In the genomic region with DNA sequence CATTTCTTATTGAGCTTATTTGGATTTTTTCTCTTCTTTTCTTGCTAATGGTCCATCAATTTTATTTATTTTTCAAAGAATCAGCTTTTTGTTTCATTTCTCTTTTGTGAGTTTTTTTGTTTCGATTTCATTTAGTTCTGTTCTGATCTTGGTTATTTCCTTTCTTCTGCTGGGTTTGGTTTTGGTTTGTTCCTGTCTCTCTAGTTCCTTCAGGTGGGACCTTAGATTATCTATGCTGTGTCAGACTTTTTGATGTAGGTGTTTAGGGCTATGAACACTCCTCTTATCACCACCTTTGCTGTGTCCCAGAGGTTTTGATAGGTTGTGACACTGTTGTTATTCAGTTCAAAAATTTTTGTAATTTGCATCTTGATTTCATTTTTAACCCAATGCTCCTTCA, we compare ENCODE assay signal across 29 cellular contexts.
"Had no signal": no experiment of that assay in that cellular context is flagged by ENCODE, and none has a peak within 500 bp of the region (broad histone marks: within the 10 kb centered on the region; RNA-seq: fewer than 3 reads in every experiment).

No MANE protein-coding gene starts in this region.

- H3K4me2 ChIP-seq: neural progenitor cell had no signal

- H3K9me3 ChIP-seq: ovary, right lobe of liver, sigmoid colon, suprapubic skin, testis, tibial artery, upper lobe of right lung, vagina had no signal

- H3K27ac ChIP-seq: neural progenitor cell, ovary, parathyroid adenoma, psoas muscle, right lobe of liver, sigmoid colon, suprapubic skin, testis, tibial artery, upper lobe of right lung, vagina had no signal

- H3K9ac ChIP-seq: neural progenitor cell, parathyroid adenoma had no signal

- H3K79me2 ChIP-seq: parathyroid adenoma had no signal

- H3K4me3 Mint-ChIP-seq: naive thymus-derived CD4-positive, alpha-beta T cell; natural killer cell; nephron; neural progenitor cell; stimulated activated effector memory CD8-positive, alpha-beta T cell treated with anti-CD3 and anti-CD28 coated beads, Interleukin-12 subunit alpha, Interleukin-12 subunit beta, amount 100 ng/mL, for 72 hours; stimulated activated naive CD8-positive, alpha-beta T cell treated with anti-CD3 and anti-CD28 coated beads, Interleukin-15, amount 100 ng/mL, for 72 hours had no signal

- H3K36me3 Mint-ChIP-seq: naive thymus-derived CD4-positive, alpha-beta T cell; natural killer cell; neural progenitor cell; stimulated activated effector memory CD8-positive, alpha-beta T cell treated with anti-CD3 and anti-CD28 coated beads, Interleukin-12 subunit alpha, Interleukin-12 subunit beta, amount 100 ng/mL, for 72 hours had no signal

- H3K4me1 Mint-ChIP-seq: naive thymus-derived CD4-positive, alpha-beta T cell; natural killer cell; nephron; neural progenitor cell; stimulated activated effector memory CD8-positive, alpha-beta T cell treated with anti-CD3 and anti-CD28 coated beads, Interleukin-12 subunit alpha, Interleukin-12 subunit beta, amount 100 ng/mL, for 72 hours; stimulated activated naive CD8-positive, alpha-beta T cell treated with anti-CD3 and anti-CD28 coated beads, Interleukin-15, amount 100 ng/mL, for 72 hours had no signal

- H3K27ac Mint-ChIP-seq: naive thymus-derived CD4-positive, alpha-beta T cell; natural killer cell; nephron; neural progenitor cell; progenitor cell of endocrine pancreas; stimulated activated effector memory CD8-positive, alpha-beta T cell treated with anti-CD3 and anti-CD28 coated beads, Interleukin-12 subunit alpha, Interleukin-12 subunit beta, amount 100 ng/mL, for 72 hours; stimulated activated naive CD8-positive, alpha-beta T cell treated with anti-CD3 and anti-CD28 coated beads, Interleukin-15, amount 100 ng/mL, for 72 hours had no signal

- H3K36me3 ChIP-seq: neural progenitor cell, ovary, right lobe of liver, sigmoid colon, suprapubic skin, tibial artery, upper lobe of right lung, vagina had no signal

- H3K27me3 ChIP-seq: neural progenitor cell, ovary, right lobe of liver, sigmoid colon, suprapubic skin, testis, tibial artery, upper lobe of right lung, vagina had no signal

- H3K9me3 Mint-ChIP-seq: neural progenitor cell had no signal

- H3K4me3 ChIP-seq: neural progenitor cell, ovary, psoas muscle, right lobe of liver, sigmoid colon, suprapubic skin, testis, tibial artery, upper lobe of right lung, vagina had no signal

- ATAC-seq: naive thymus-derived CD4-positive, alpha-beta T cell; natural killer cell; psoas muscle; right cardiac atrium; right lobe of liver; stimulated activated effector memory CD8-positive, alpha-beta T cell treated with anti-CD3 and anti-CD28 coated beads, Interleukin-12 subunit alpha, Interleukin-12 subunit beta, amount 100 ng/mL, for 72 hours; stimulated activated naive CD8-positive, alpha-beta T cell treated with anti-CD3 and anti-CD28 coated beads, Interleukin-15, amount 100 ng/mL, for 72 hours; stimulated activated naive CD8-positive, alpha-beta T cell treated with anti-CD3 and anti-CD28 coated beads, Interleukin-15, Interleukin-2, amounts not matched to agents 100 U/mL and 50 U/mL, for 24 hours; upper lobe of right lung had no signal

- H3K4me1 ChIP-seq: neural progenitor cell, parathyroid adenoma, psoas muscle, right lobe of liver, sigmoid colon, suprapubic skin, testis, tibial artery, upper lobe of right lung, vagina had no signal

- H3K27me3 Mint-ChIP-seq: naive thymus-derived CD4-positive, alpha-beta T cell; progenitor cell of endocrine pancreas; stimulated activated naive CD8-positive, alpha-beta T cell treated with anti-CD3 and anti-CD28 coated beads, Interleukin-15, amount 100 ng/mL, for 72 hours had no signal

- H2AFZ ChIP-seq: neural progenitor cell, parathyroid adenoma had no signal

- FAIRE-seq: small intestine had no signal

- DNase-seq: naive thymus-derived CD4-positive, alpha-beta T cell; natural killer cell; occipital lobe; ovary; posterior cingulate gyrus; psoas muscle; right cardiac atrium; right lobe of liver; sigmoid colon; small intestine; stimulated activated CD4-positive, alpha-beta T cell treated with anti-CD3 and anti-CD28 coated beads, Interleukin-15, amount 100 ng/mL, for 24 hours; stimulated activated CD4-positive, alpha-beta T cell treated with anti-CD3 and anti-CD28 coated beads, Interleukin-2, amount 100 ng/mL, for 24 hours; stimulated activated CD4-positive, alpha-beta T cell treated with anti-CD3 and anti-CD28 coated beads, Interleukin-2, amount 100 ng/mL, for 48 hours; stimulated activated CD4-positive, alpha-beta T cell treated with anti-CD3 and anti-CD28 coated beads, Interleukin-4, amount 100 ng/mL, for 24 hours; stimulated activated naive CD4-positive, alpha-beta T cell; stimulated activated naive CD8-positive, alpha-beta T cell treated with anti-CD3 and anti-CD28 coated beads, Interleukin-15, amount 100 ng/mL, for 72 hours; stimulated activated naive CD8-positive, alpha-beta T cell treated with anti-CD3 and anti-CD28 coated beads, Interleukin-15, Interleukin-2, amounts not matched to agents 100 U/mL and 50 U/mL, for 24 hours; substantia nigra; testis; tibial artery; trophoblast cell; upper lobe of right lung had no signal
